19 cellular contexts compared by ENCODE assay signal in genomic region chr4:182238355-182238931, GRCh38. TPM values are rescaled to one million over a fixed set of nuclear protein-coding genes. Genes with fewer than 3 reads are reported as not detected.
DNase-seq lines count a peak whose midpoint lies in the region; ATAC-seq, FAIRE-seq and TF ChIP-seq lines count a peak whose summit lies in the region.
"Had no signal": no experiment of that assay in that cellular context is flagged by ENCODE, and none has a peak within 500 bp of the region (broad histone marks: within the 10 kb centered on the region; RNA-seq: fewer than 3 reads in every experiment).

No MANE protein-coding gene starts in this region.

- no peak for TF ChIP-seq POLR2A in HCT116 (IDR thresholded peaks at IDR 0.05; ENCODE audit: borderline replicate concordance, extremely low read depth, insufficient read depth, insufficient read length)
- no peak for TF ChIP-seq POLR2A in HepG2 (IDR thresholded peaks at IDR 0.05; ENCODE audit: insufficient read depth in 1 of 2, low read depth in 2 of 2, low read length in 2 of 2)

- no peak for FAIRE-seq in HepG2 (lab: Jason Lieb, UNC)
- FAIRE-seq: small intestine had no signal

- H3K4me1 ChIP-seq in HCT116 (ENCODE audit: control insufficient read depth in 1 of 2, insufficient read depth in 2 of 2, low read length in 2 of 2) (peaks cover 0 to 37% of the 10 kb centered on the region in 2 experiments; a peak in 2 of 4 replicates), SK-N-SH (ENCODE audit: control insufficient read depth in 1 of 2, insufficient read depth in 2 of 2, low read depth in 1 of 2, low read length in 1 of 2) (peaks cover 10 to 16% of the 10 kb centered on the region in 2 experiments; a peak in 3 of 4 replicates), foreskin keratinocyte (peaks cover 34% of the 10 kb centered on the region), osteoblast (ENCODE audit: insufficient read depth, low read length) (peaks cover 26% of the 10 kb centered on the region), HepG2 (ENCODE audit: insufficient read depth, low read length) (no peaks in the 10 kb centered on the region)
- H3K4me1 ChIP-seq: BLaER1, body of pancreas had no signal

- H3F3A ChIP-seq in SK-N-SH (replicated peaks; ENCODE audit: insufficient read depth), result peaks cover 36% of the 10 kb centered on the region

- H3K27me3 ChIP-seq in HCT116 (ENCODE audit: insufficient read depth, low read length) (no peaks in the 10 kb centered on the region), SK-N-SH (ENCODE audit: insufficient read depth) (no peaks in the 10 kb centered on the region), foreskin keratinocyte (no peaks in the 10 kb centered on the region), osteoblast (ENCODE audit: insufficient read depth, low read length) (no peaks in the 10 kb centered on the region), HepG2 (ENCODE audit: control insufficient read depth in 1 of 2, insufficient read depth in 2 of 2, low read length in 2 of 2) (no peaks in the 10 kb centered on the region)
- H3K27me3 ChIP-seq: BLaER1, body of pancreas had no signal

- 45% methylated on average over 9 of the region's 9 CpGs for WGBS in SK-N-SH (ENCODE audit: low lambda C conversion rate)
- WGBS in HepG2 (ENCODE audit: low lambda C conversion rate), result 29% methylated on average over 9 of the region's 9 CpGs

- intact Hi-C loops in HCT116 (cut with micrococcal nuclease), result no loop called here
- intact Hi-C loops in HepG2 (cut with micrococcal nuclease; ENCODE audit: unreplicated experiment), result no loop called here

- CTCF ChIA-PET in HCT116 (lab: Charles Lee) (no interaction called here), SK-N-SH (lab: Yijun Ruan, JAX) (no interaction called here), HepG2 (lab: Yijun Ruan, JAX; ENCODE audit: low intra/inter-chr PET ratio, low total read pairs) (no interaction called here)

- H3K9me3 ChIP-seq in HCT116 (ENCODE audit: control insufficient read depth in 1 of 2, insufficient read depth in 1 of 2, low read depth in 1 of 2, low read length in 2 of 2) (no peaks in the 10 kb centered on the region), SK-N-SH (no peaks in the 10 kb centered on the region), osteoblast (ENCODE audit: low read depth, low read length) (no peaks in the 10 kb centered on the region), HepG2 (ENCODE audit: low read length) (no peaks in the 10 kb centered on the region)
- H3K9me3 ChIP-seq: BLaER1, body of pancreas had no signal

- RAD21 ChIA-PET in HCT116 (lab: Charles Lee; ENCODE audit: low non-redundant PET in 1 of 2, low total read pairs in 2 of 2, uncharacterized antibody in 2 of 2, unreplicated experiment in 2 of 2), result no interaction called here

- H3K36me3 ChIP-seq in HCT116 (ENCODE audit: control insufficient read depth in 1 of 2, insufficient read depth in 2 of 2, low read length in 2 of 2) (no peaks in the 10 kb centered on the region), SK-N-SH (replicated peaks in 1 of 2; ENCODE audit: control insufficient read depth in 1 of 2, insufficient read depth in 2 of 2, low read length in 1 of 2) (no peaks in the 10 kb centered on the region), osteoblast (ENCODE audit: insufficient read depth, low read length) (no peaks in the 10 kb centered on the region), HepG2 (replicated peaks in 1 of 2; ENCODE audit: control insufficient read depth in 1 of 2, insufficient read depth in 2 of 2, low read length in 2 of 2) (no peaks in the 10 kb centered on the region)
- H3K36me3 ChIP-seq: BLaER1 had no signal

- no TSS peak for BruUV-seq in HCT116 (replicated peaks; lab: Mats Ljungman, UMichigan)
- no TSS peak for BruUV-seq in HepG2 (replicated peaks; lab: Mats Ljungman, UMichigan)

- DNase-seq in HCT116 (ENCODE audit: low read depth, low spot score), result no peak
- DNase-seq in SK-N-SH, result no peak
- DNase-seq in foreskin keratinocyte, result peak; percentile 72 to 87
- DNase-seq in osteoblast (ENCODE audit: insufficient read length, low spot score, missing footprints), result no peak
- no peak for DNase-seq in NCI-H2196 (lab: John Stamatoyannopoulos, UW; ENCODE audit: unreplicated experiment)
- DNase-seq in HepG2 (ENCODE audit: low spot score), result no peak
- no peak for DNase-seq in NCI-H748 (lab: John Stamatoyannopoulos, UW; ENCODE audit: unreplicated experiment)
- DNase-seq in stimulated activated naive CD4-positive, alpha-beta T cell (lab: John Stamatoyannopoulos, UW), result no peak
- DNase-seq: activated CD4-positive, alpha-beta memory T cell treated with anti-CD3 and anti-CD28 coated beads for 36 hours; body of pancreas; dorsolateral prefrontal cortex; GOT3; KG1; NCI-H1417 treated with DMSO at 0.1 percent for 48 hours; occipital lobe; small intestine; stimulated activated naive CD8-positive, alpha-beta T cell treated with anti-CD3 and anti-CD28 coated beads, Interleukin-15, Interleukin-2, amounts not matched to agents 100 U/mL and 50 U/mL, for 24 hours had no signal

- 0 out of 4 replicates have a peak overlapping the region, but pooled peaks of 1 of the 2 experiments have one; percentile 8 for H3K4me3 ChIP-seq in HCT116 (replicated peaks in 1 of 2; ENCODE audit: low read depth in 1 of 2, low read length in 2 of 2)
- no peak overlapping the region for H3K4me3 ChIP-seq in SK-N-SH (ENCODE audit: low read depth in 2 of 2, low read length in 1 of 2)
- H3K4me3 ChIP-seq in osteoblast (ENCODE audit: insufficient read depth, low read length), result no peak overlapping the region
- H3K4me3 ChIP-seq in HepG2 (replicated peaks in 1 of 3; ENCODE audit: insufficient read depth in 1 of 3, low read depth in 2 of 3, low read length in 3 of 3), result no peak overlapping the region
- H3K4me3 ChIP-seq: BLaER1, body of pancreas, dorsolateral prefrontal cortex had no signal

- ATAC-seq in HCT116 (no peak), foreskin keratinocyte (peak; percentile 74), HepG2 (no peak)
- ATAC-seq: activated T-helper 17 cell treated with anti-CD3 and anti-CD28 coated beads, Interleukin-2, amount 50 U/mL, for 72 hours; body of pancreas; stimulated activated naive CD8-positive, alpha-beta T cell treated with anti-CD3 and anti-CD28 coated beads, Interleukin-15, Interleukin-2, amounts not matched to agents 100 U/mL and 50 U/mL, for 24 hours had no signal

- TF ChIP-seq EP300 in SK-N-SH (IDR thresholded peaks at IDR 0.05; ENCODE audit: borderline replicate concordance in 1 of 2, low read depth in 1 of 2, low read length in 1 of 2) (no peak), HepG2 (IDR thresholded peaks at IDR 0.05; ENCODE audit: low read depth in 2 of 2, low read length in 2 of 2) (no peak), HepG2 (CRISPR knock-in tag; IDR thresholded peaks at IDR 0.05; ENCODE audit: borderline replicate concordance) (no peak)

- no peaks in the 10 kb centered on the region for H3K9me2 ChIP-seq in HCT116 (ENCODE audit: insufficient read depth)
- no peaks in the 10 kb centered on the region for H3K9me2 ChIP-seq in SK-N-SH

- no peak overlapping the region for H3K9ac ChIP-seq in HCT116 (ENCODE audit: low read length)
- H3K9ac ChIP-seq in SK-N-SH, result no peak overlapping the region
- no peak overlapping the region for H3K9ac ChIP-seq in HepG2 (ENCODE audit: insufficient read depth, low read depth, low read length)
- H3K9ac ChIP-seq: BLaER1 had no signal

- no peaks in the 10 kb centered on the region for H3K79me2 ChIP-seq in HCT116 (ENCODE audit: insufficient read depth, low read length)
- H3K79me2 ChIP-seq in SK-N-SH (ENCODE audit: insufficient read depth), result no peaks in the 10 kb centered on the region
- no peaks in the 10 kb centered on the region for H3K79me2 ChIP-seq in osteoblast (ENCODE audit: insufficient read depth, low read length)
- no peaks in the 10 kb centered on the region for H3K79me2 ChIP-seq in HepG2 (ENCODE audit: insufficient read depth, low read length)

- no peak for TF ChIP-seq RAD21 in HCT116 (IDR thresholded peaks at IDR 0.05; ENCODE audit: low read depth)
- TF ChIP-seq RAD21 in SK-N-SH (IDR thresholded peaks at IDR 0.05; ENCODE audit: low read length), result no peak
- TF ChIP-seq RAD21 in HepG2 (CRISPR knock-in tag; IDR thresholded peaks at IDR 0.05), result no peak

- no peaks in the 10 kb centered on the region for H4K20me1 ChIP-seq in HCT116 (ENCODE audit: insufficient read depth)
- H4K20me1 ChIP-seq in SK-N-SH (ENCODE audit: insufficient read depth), result no peaks in the 10 kb centered on the region
- H4K20me1 ChIP-seq in osteoblast (ENCODE audit: insufficient read depth, low read length), result no peaks in the 10 kb centered on the region
- no peaks in the 10 kb centered on the region for H4K20me1 ChIP-seq in HepG2 (ENCODE audit: insufficient read depth, low read length)
- H4K20me1 ChIP-seq: BLaER1 had no signal

- H2AFZ ChIP-seq in HCT116 (ENCODE audit: low read depth, low read length, poor library complexity, severe bottlenecking), result no peak overlapping the region
- H2AFZ ChIP-seq in SK-N-SH (ENCODE audit: low read depth), result peak overlapping the region; percentile 53
- H2AFZ ChIP-seq in osteoblast (ENCODE audit: low read length), result peak overlapping the region; percentile 43
- no peak overlapping the region for H2AFZ ChIP-seq in HepG2 (ENCODE audit: low read length)

- in situ Hi-C loops in HepG2 (cut with HindIII; ENCODE audit: extremely low pct_ligation_motif_present, low pct_unique_long_range_greater_than_20kb), result no loop called here

- TF ChIP-seq CTCF in HCT116 (IDR thresholded peaks at IDR 0.05 in 2 of 3, conservative IDR thresholded peaks at IDR 0.05 in 1 of 3; ENCODE audit: borderline replicate concordance in 1 of 3, insufficient read depth in 1 of 3, low read depth in 2 of 3, low read length in 2 of 3) (no peak), SK-N-SH (IDR thresholded peaks at IDR 0.05) (no peak), foreskin keratinocyte (conservative IDR thresholded peaks at IDR 0.05) (no peak), osteoblast (IDR thresholded peaks at IDR 0.05; ENCODE audit: extremely low read depth, low read depth, low read length) (no peak), HepG2 (CRISPR knock-in tag; IDR thresholded peaks at IDR 0.05) (no peak)

- peak overlapping the region; percentile 32 for H3K4me2 ChIP-seq in HCT116 (ENCODE audit: low read length)
- peak overlapping the region; percentile 23 for H3K4me2 ChIP-seq in SK-N-SH
- H3K4me2 ChIP-seq in osteoblast (ENCODE audit: insufficient read depth, low read length), result peak overlapping the region; percentile 53
- H3K4me2 ChIP-seq in HepG2 (ENCODE audit: low read depth, low read length), result no peak overlapping the region
- H3K4me2 ChIP-seq: BLaER1 had no signal

- no peak overlapping the region for H3K27ac ChIP-seq in HCT116 (ENCODE audit: low read depth, low read length)
- H3K27ac ChIP-seq in SK-N-SH (ENCODE audit: low read depth in 2 of 2, low read length in 1 of 2), result peak overlapping the region in 1 of 2 experiments; percentile 50; a peak in 3 of 4 replicates
- H3K27ac ChIP-seq in foreskin keratinocyte, result peak overlapping the region; percentile 11
- peak overlapping the region; percentile 75 for H3K27ac ChIP-seq in osteoblast (ENCODE audit: low read depth, low read length)
- no peak overlapping the region for H3K27ac ChIP-seq in HepG2 (ENCODE audit: extremely low read length, insufficient read depth, low read length)
- H3K27ac ChIP-seq: BLaER1, body of pancreas, dorsolateral prefrontal cortex had no signal

- POLR2A ChIA-PET in HCT116 (lab: Charles Lee) (no interaction called here), SK-N-SH (lab: Yijun Ruan, JAX) (no interaction called here), HepG2 (lab: Yijun Ruan, JAX) (no interaction called here)

RNA-seq across cellular contexts. Expression of gene TENM3, which starts 4.8 kb away (rescaled TPM):
- total RNA-seq in HCT116 (2021; ENCODE audit: unreplicated experiment), result 0.54 TPM
- 0.27 and 0.34 TPM in 2 replicates for polyA plus RNA-seq in HCT116 (2012)
- polyA plus RNA-seq in SK-N-SH (2012; rRNA removed), result 10.4 and 13.3 TPM in 2 replicates
- 9.4 and 11.4 TPM in 2 replicates for polyA plus RNA-seq in SK-N-SH (2012; cell fraction: cytosol; rRNA removed)
- polyA plus RNA-seq in SK-N-SH (2012; cell fraction: nucleus; rRNA removed), result 6.7 and 12.6 TPM in 2 replicates
- total RNA-seq in foreskin keratinocyte, result 24.5 and 30.1 TPM in 2 replicates
- 2.4 and 2.7 TPM in 2 replicates for polyA plus RNA-seq in foreskin keratinocyte
- 59.0 and 68.4 TPM in 2 replicates for total RNA-seq in osteoblast
- total RNA-seq in HepG2 (2016; rRNA removed; fragmentation: Illumina TruSeq; extraction: Trizol), result 0.04 TPM in 1 of 2 replicates, not detected in the other
- total RNA-seq in HepG2 (2016; cell fraction: cytosol; rRNA removed; fragmentation: Illumina TruSeq; extraction: Trizol; ENCODE audit: low read depth), result not detected in 2 replicates
- 0.02 TPM in 1 of 2 replicates, not detected in the other for total RNA-seq in HepG2 (2016; cell fraction: insoluble cytoplasmic fraction; rRNA removed; fragmentation: Illumina TruSeq; extraction: Trizol)
- total RNA-seq in HepG2 (2016; cell fraction: membrane; rRNA removed; fragmentation: Illumina TruSeq; extraction: Trizol), result not detected in 2 replicates
- 0.34 TPM in 2 replicates for total RNA-seq in HepG2 (2016; cell fraction: nucleus; rRNA removed; fragmentation: Illumina TruSeq; extraction: Trizol)
- 0.01 TPM in 1 of 2 replicates, not detected in the other for polyA plus RNA-seq in HepG2 (2011; rRNA removed)
- under 0.01 and 0.01 TPM in 2 replicates for polyA plus RNA-seq in HepG2 (2011; cell fraction: cytosol; rRNA removed)
- polyA plus RNA-seq in HepG2 (2011; cell fraction: nucleus; rRNA removed), result not detected in 2 replicates
- polyA plus RNA-seq in HepG2 (2012), result 0.03 TPM in 1 of 2 replicates, not detected in the other
- not detected in 2 replicates for polyA plus RNA-seq in HepG2 (2016; cell fraction: cytosol; fragmentation: Illumina TruSeq; extraction: Trizol; ENCODE audit: low read depth)
- polyA plus RNA-seq in HepG2 (2016; cell fraction: insoluble cytoplasmic fraction; fragmentation: Illumina TruSeq; extraction: Trizol; ENCODE audit: low read depth), result not detected in 2 replicates
- not detected in 2 replicates for polyA plus RNA-seq in HepG2 (2016; cell fraction: membrane; fragmentation: Illumina TruSeq; extraction: Trizol; ENCODE audit: low read depth)
- not detected in 2 replicates for polyA plus RNA-seq in HepG2 (2016; cell fraction: nucleus; fragmentation: Illumina TruSeq; extraction: Trizol; ENCODE audit: insufficient read depth, low read depth)
- polyA minus RNA-seq in HepG2 (2011; rRNA and poly(A)+ RNA removed; ENCODE audit: low replicate concordance), result 0.06 and 45.5 TPM in 2 replicates
- polyA minus RNA-seq in HepG2 (2011; cell fraction: cytosol; rRNA and poly(A)+ RNA removed), result not detected in 2 replicates
- polyA minus RNA-seq in HepG2 (2011; cell fraction: nucleus; rRNA and poly(A)+ RNA removed), result not detected in 2 replicates
- total RNA-seq: activated CD4-positive, alpha-beta memory T cell treated with anti-CD3 and anti-CD28 coated beads for 36 hours; activated T-helper 17 cell treated with anti-CD3 and anti-CD28 coated beads, Interleukin-2, amount 50 U/mL, for 72 hours had no signal

Comparison
In these comparisons a context has a peak if more than half of its experiments do, and no peak if none do; other contexts are left out.
1. DNase-seq: peak in foreskin keratinocyte (2 of 2); none in HCT116 (single experiment), SK-N-SH (single experiment), osteoblast (single experiment), NCI-H2196 (single experiment), HepG2 (single experiment), NCI-H748 (single experiment) and stimulated activated naive CD4-positive, alpha-beta T cell (0 of 6).
2. H2AFZ ChIP-seq: peak in SK-N-SH (single experiment) and osteoblast (single experiment); none in HCT116 (single experiment) and HepG2 (single experiment).
3. H3K27ac ChIP-seq: peak in foreskin keratinocyte (single experiment) and osteoblast (single experiment); none in HCT116 (single experiment) and HepG2 (single experiment).
4. RNA of gene TENM3, which starts 4.8 kb away (total RNA-seq): 59.0 to 68.4 TPM in osteoblast and 24.5 to 30.1 TPM in foreskin keratinocyte; 0.54 TPM in HCT116 (single experiment) and 0.02 to 0.34 TPM in HepG2; every median in the first group is over 10 times any median in the second.